ENCODE assay signal across 22 cellular contexts in genomic region chr5:170383227-170383626, GRCh38. TPM values are rescaled to one million over a fixed set of nuclear protein-coding genes. Genes with fewer than 3 reads are reported as not detected.
"Had no signal": no experiment of that assay in that cellular context is flagged by ENCODE, and none has a peak within 500 bp of the region (broad histone marks: within the 10 kb centered on the region; RNA-seq: fewer than 3 reads in every experiment).

No MANE protein-coding gene starts in this region.

- H3K27ac ChIP-seq: colonic mucosa, ovary had no signal

- FAIRE-seq: islet of Langerhans had no signal

- H3K4me1 ChIP-seq: colonic mucosa had no signal

- ATAC-seq: heart left ventricle; mucosa of descending colon; natural killer cell; right cardiac atrium; stimulated activated effector memory CD8-positive, alpha-beta T cell treated with anti-CD3 and anti-CD28 coated beads, Interleukin-12 subunit alpha, Interleukin-12 subunit beta, amount 100 ng/mL, for 72 hours; stimulated activated naive CD8-positive, alpha-beta T cell treated with anti-CD3 and anti-CD28 coated beads, Interleukin-15, Interleukin-2, amounts not matched to agents 100 U/mL and 50 U/mL, for 24 hours had no signal

- H3K27me3 ChIP-seq: colonic mucosa, heart left ventricle, ovary, tibial artery had no signal

- H3K4me1 Mint-ChIP-seq: natural killer cell; neural crest cell; stimulated activated effector memory CD8-positive, alpha-beta T cell treated with anti-CD3 and anti-CD28 coated beads, Interleukin-12 subunit alpha, Interleukin-12 subunit beta, amount 100 ng/mL, for 72 hours had no signal

- H3K36me3 Mint-ChIP-seq: natural killer cell; stimulated activated effector memory CD8-positive, alpha-beta T cell treated with anti-CD3 and anti-CD28 coated beads, Interleukin-12 subunit alpha, Interleukin-12 subunit beta, amount 100 ng/mL, for 72 hours had no signal

- H3K4me2 ChIP-seq: smooth muscle cell had no signal

- H3K36me3 ChIP-seq: colonic mucosa, heart left ventricle, ovary had no signal

- H3K9me3 ChIP-seq: colonic mucosa, heart left ventricle, mucosa of descending colon, ovary, tibial artery had no signal

- H3K4me3 ChIP-seq: colonic mucosa, heart left ventricle, mucosa of descending colon, ovary, smooth muscle cell, tibial artery had no signal

- H3K4me3 Mint-ChIP-seq: natural killer cell; neural crest cell; stimulated activated effector memory CD8-positive, alpha-beta T cell treated with anti-CD3 and anti-CD28 coated beads, Interleukin-12 subunit alpha, Interleukin-12 subunit beta, amount 100 ng/mL, for 72 hours had no signal

- H3K27ac Mint-ChIP-seq: natural killer cell; stimulated activated effector memory CD8-positive, alpha-beta T cell treated with anti-CD3 and anti-CD28 coated beads, Interleukin-12 subunit alpha, Interleukin-12 subunit beta, amount 100 ng/mL, for 72 hours had no signal

- DNase-seq: colonic mucosa; dermis blood vessel endothelial cell; erythroblast; foreskin melanocyte; heart left ventricle; hippocampal formation; kidney glomerular epithelial cell; mucosa of descending colon; natural killer cell; nucleus accumbens; ovary; right cardiac atrium; stimulated activated CD4-positive, alpha-beta T cell treated with anti-CD3 and anti-CD28 coated beads, Interleukin-2, amount 100 ng/mL, for 48 hours; stimulated activated CD8-positive, alpha-beta memory T cell treated with anti-CD3 and anti-CD28 coated beads, Interleukin-4, amount 100 ng/mL, for 48 hours; stimulated activated naive CD8-positive, alpha-beta T cell treated with anti-CD3 and anti-CD28 coated beads, Interleukin-15, Interleukin-2, amounts not matched to agents 100 U/mL and 50 U/mL, for 24 hours; tibial artery had no signal

RNA-seq across cellular contexts. Expression of gene KCNMB1, which starts 5.9 kb away (rescaled TPM):
- total RNA-seq: dermis blood vessel endothelial cell, glomerular endothelial cell, myocyte, neural crest cell had no signal
